1 cellular context compared by ENCODE assay signal in genomic region chr2:20012032-20012281, GRCh38.
TF ChIP-seq lines count a peak whose summit lies in the region.

No MANE protein-coding gene starts in this region.

TF ChIP-seq in SK-N-SH, 30 proteins besides CTCF, POLR2A, EP300 and RAD21 (continued from another document):
- TF ChIP-seq PBX3 (IDR thresholded peaks at IDR 0.05), result no peak
- no peak for TF ChIP-seq MXI1 (IDR thresholded peaks at IDR 0.05; ENCODE audit: low read depth, low read length)
- no peak for TF ChIP-seq SIN3A (IDR thresholded peaks at IDR 0.05; ENCODE audit: borderline replicate concordance, low read depth, low read length)
- TF ChIP-seq, protein P1, sequence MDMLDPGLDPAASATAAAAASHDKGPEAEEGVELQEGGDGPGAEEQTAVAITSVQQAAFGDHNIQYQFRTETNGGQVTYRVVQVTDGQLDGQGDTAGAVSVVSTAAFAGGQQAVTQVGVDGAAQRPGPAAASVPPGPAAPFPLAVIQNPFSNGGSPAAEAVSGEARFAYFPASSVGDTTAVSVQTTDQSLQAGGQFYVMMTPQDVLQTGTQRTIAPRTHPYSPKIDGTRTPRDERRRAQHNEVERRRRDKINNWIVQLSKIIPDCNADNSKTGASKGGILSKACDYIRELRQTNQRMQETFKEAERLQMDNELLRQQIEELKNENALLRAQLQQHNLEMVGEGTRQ (IDR thresholded peaks at IDR 0.05; ENCODE audit: borderline replicate concordance, low read depth, low read length), result no peak
- TF ChIP-seq TAF1 (IDR thresholded peaks at IDR 0.05; ENCODE audit: borderline replicate concordance, low read depth, low read length), result no peak
- TF ChIP-seq YY1 (IDR thresholded peaks at IDR 0.05; ENCODE audit: low read depth), result no peak
- TF ChIP-seq POLR2AphosphoS5 (IDR thresholded peaks at IDR 0.05; ENCODE audit: low read depth, low read length), result no peak
